In genomic region chr2:39390126-39390692, GRCh38 we compare ENCODE assay signal across 1 cellular context.
TF ChIP-seq lines count a peak whose summit lies in the region.

No MANE protein-coding gene starts in this region.

TF ChIP-seq in HepG2, 621 proteins besides CTCF, POLR2A, EP300 and RAD21:
- TF ChIP-seq DMAP1 (CRISPR knock-in tag; IDR thresholded peaks at IDR 0.05), result no peak
- TF ChIP-seq GZF1 (CRISPR knock-in tag; IDR thresholded peaks at IDR 0.05), result peak; percentile 98
- no peak for TF ChIP-seq HDAC1 (CRISPR knock-in tag; IDR thresholded peaks at IDR 0.05)
- no peak for TF ChIP-seq MEIS2 (CRISPR knock-in tag; IDR thresholded peaks at IDR 0.05)
- no peak for TF ChIP-seq U2AF2 (IDR thresholded peaks at IDR 0.05; ENCODE audit: low read depth, low read length)
- TF ChIP-seq ZBTB7A (CRISPR knock-in tag; IDR thresholded peaks at IDR 0.05), result no peak
- no peak for TF ChIP-seq ZNF563 (CRISPR knock-in tag; IDR thresholded peaks at IDR 0.05)
